In the genomic region with DNA sequence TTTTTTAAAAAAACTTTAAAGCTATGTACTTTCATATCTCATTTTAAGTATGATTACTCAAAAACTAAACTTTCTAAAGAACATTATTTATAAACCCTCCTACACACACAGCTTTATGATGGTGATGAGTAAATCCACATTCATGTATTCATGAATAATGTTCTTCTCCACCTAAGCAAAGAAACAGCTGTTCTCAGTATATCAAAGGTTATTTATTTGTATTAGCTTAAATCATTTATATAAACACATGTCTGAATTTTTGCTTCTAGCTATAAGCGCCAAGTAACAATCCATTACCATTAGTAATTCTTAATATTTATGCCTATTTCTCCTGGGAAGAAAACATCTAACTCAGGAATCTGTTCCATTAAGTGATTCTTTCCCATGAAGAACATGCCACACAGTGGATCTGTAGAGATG, we compare ENCODE assay signal across 22 cellular contexts.
DNase-seq lines count a peak whose midpoint lies in the region; ATAC-seq and TF ChIP-seq lines count a peak whose summit lies in the region.
"Had no signal": no experiment of that assay in that cellular context is flagged by ENCODE, and none has a peak within 500 bp of the region (broad histone marks: within the 10 kb centered on the region; RNA-seq: fewer than 3 reads in every experiment).

No MANE protein-coding gene starts in this region.

- no peaks in the 10 kb centered on the region for H3K27me3 ChIP-seq in osteoblast (ENCODE audit: insufficient read depth, low read length)
- H3K27me3 ChIP-seq: esophagus squamous epithelium had no signal

- no peaks in the 10 kb centered on the region for H3K9me3 ChIP-seq in osteoblast (ENCODE audit: low read depth, low read length)
- H3K9me3 ChIP-seq: esophagus squamous epithelium had no signal

- no peak overlapping the region for H3K4me2 ChIP-seq in osteoblast (ENCODE audit: insufficient read depth, low read length)

- TF ChIP-seq CTCF in AG09319 (IDR thresholded peaks at IDR 0.05; ENCODE audit: low read depth, low read length) (no peak), osteoblast (IDR thresholded peaks at IDR 0.05; ENCODE audit: extremely low read depth, low read depth, low read length) (no peak)

- H3K27ac ChIP-seq in osteoblast (ENCODE audit: low read depth, low read length), result peak overlapping the region; percentile 29
- H3K27ac ChIP-seq: esophagus squamous epithelium had no signal

- H3K4me1 ChIP-seq in osteoblast (ENCODE audit: insufficient read depth, low read length), result peaks cover 10% of the 10 kb centered on the region

- no peaks in the 10 kb centered on the region for H4K20me1 ChIP-seq in osteoblast (ENCODE audit: insufficient read depth, low read length)

- ATAC-seq in HG02610 (IDR thresholded peaks at IDR 0.05; ENCODE audit: unreplicated experiment), result no peak
- no peak for ATAC-seq in HG03442 (IDR thresholded peaks at IDR 0.05; ENCODE audit: unreplicated experiment)
- ATAC-seq in HG03025 (IDR thresholded peaks at IDR 0.05; ENCODE audit: low FRiP score, unreplicated experiment), result no peak
- ATAC-seq: CD8-positive, alpha-beta T cell; naive thymus-derived CD4-positive, alpha-beta T cell had no signal

- DNase-seq in AG09319 (ENCODE audit: extremely low read depth, low read depth) (peak; percentile 32), MV-4-11 (lab: John Stamatoyannopoulos, UW) (peak; percentile 60), fibroblast of gingiva (ENCODE audit: low read depth) (peak; percentile 67), osteoblast (ENCODE audit: insufficient read length, low spot score, missing footprints) (peak; percentile 64), GOT3 (lab: John Stamatoyannopoulos, UW) (no peak)
- DNase-seq: ACHN; activated CD4-positive, alpha-beta T cell treated with anti-CD3 and anti-CD28 coated beads, Interleukin-2, amount 10 ng/mL, durations not matched to agents 7 days and 5 days; activated gamma-delta T cell treated with Interleukin-2 at 50 U/mL for 16 hours; amygdala; CD8-positive, alpha-beta T cell; DMS53; effector memory CD4-positive, alpha-beta T cell; esophagus squamous epithelium; kidney glomerular epithelial cell; naive thymus-derived CD4-positive, alpha-beta T cell; NCI-H1417 treated with DMSO at 0.1 percent for 48 hours; NCI-H524 treated with DMSO at 0.1 percent for 48 hours; posterior cingulate gyrus; stimulated activated CD4-positive, alpha-beta T cell treated with anti-CD3 and anti-CD28 coated beads, Interleukin-4, amount 100 ng/mL, for 4 hours had no signal

- H3K36me3 ChIP-seq in osteoblast (ENCODE audit: insufficient read depth, low read length), result peaks cover 10% of the 10 kb centered on the region

- H2AFZ ChIP-seq in osteoblast (ENCODE audit: low read length), result no peak overlapping the region

- no peaks in the 10 kb centered on the region for H3K79me2 ChIP-seq in osteoblast (ENCODE audit: insufficient read depth, low read length)

- H3K4me3 ChIP-seq in osteoblast (ENCODE audit: insufficient read depth, low read length), result no peak overlapping the region
- H3K4me3 ChIP-seq: esophagus squamous epithelium had no signal
